ENCODE assay signal across 10 cellular contexts in genomic region chr9:68678430-68678829, GRCh38. TPM values are rescaled to one million over a fixed set of nuclear protein-coding genes. Genes with fewer than 3 reads are reported as not detected.
DNase-seq lines count a peak whose midpoint lies in the region; ATAC-seq and TF ChIP-seq lines count a peak whose summit lies in the region.
"Had no signal": no experiment of that assay in that cellular context is flagged by ENCODE, and none has a peak within 500 bp of the region (broad histone marks: within the 10 kb centered on the region; RNA-seq: fewer than 3 reads in every experiment).

No MANE protein-coding gene starts in this region.

- POLR2A ChIA-PET in activated B cell treated with CpG ODN at 0.5 μM for 24 hours (lab: Charles Lee): no interaction called here
- POLR2A ChIA-PET in naive thymus-derived CD4-positive, alpha-beta T cell (lab: Charles Lee): no interaction called here

- no peak overlapping the region for H3K4me3 Mint-ChIP-seq in activated B cell treated with CpG ODN at 0.5 μM for 24 hours
- H3K4me3 Mint-ChIP-seq in activated T-cell treated with anti-CD3 and anti-CD28 coated beads, Interleukin-2, amount 50 U/mL, for 24 hours: no peak overlapping the region
- no peak overlapping the region for H3K4me3 Mint-ChIP-seq in naive thymus-derived CD4-positive, alpha-beta T cell

- H3K9me3 ChIP-seq in mucosa of descending colon: no peaks in the 10 kb centered on the region
- H3K9me3 ChIP-seq in naive thymus-derived CD4-positive, alpha-beta T cell (ENCODE audit: control insufficient read depth in 2 of 3, low read length in 3 of 3): no peaks in the 10 kb centered on the region

- no peak overlapping the region for H3K4me3 ChIP-seq in mucosa of descending colon
- no peak overlapping the region for H3K4me3 ChIP-seq in naive thymus-derived CD4-positive, alpha-beta T cell (ENCODE audit: low read length)

- no peaks in the 10 kb centered on the region for H3K9me3 Mint-ChIP-seq in activated B cell treated with CpG ODN at 0.5 μM for 24 hours
- no peaks in the 10 kb centered on the region for H3K9me3 Mint-ChIP-seq in activated T-cell treated with anti-CD3 and anti-CD28 coated beads, Interleukin-2, amount 50 U/mL, for 24 hours
- peaks cover 0 to under 1% (median 0%) of the 10 kb centered on the region in 11 donors for H3K9me3 Mint-ChIP-seq in naive thymus-derived CD4-positive, alpha-beta T cell

- ATAC-seq in HG03354 (IDR thresholded peaks at IDR 0.05; ENCODE audit: poor library complexity, severe bottlenecking, unreplicated experiment) (peak; percentile 51), activated B cell treated with CpG ODN at 0.5 μM for 24 hours (ENCODE audit: low read depth) (peak; percentile 65), mucosa of descending colon (peak; percentile 56)
- no peak for ATAC-seq in naive thymus-derived CD4-positive, alpha-beta T cell

- DNase-seq in ELF-1 (ENCODE audit: low read depth, low spot score) (peak; percentile 12), activated B cell treated with CpG ODN at 0.5 μM for 24 hours (no peak), mucosa of descending colon (no peak), dedifferentiated amniotic fluid mesenchymal stem cell (ENCODE audit: extremely low spot score) (no peak), NOMO-1 treated with DMSO at 0.1 percent for 48 hours (lab: John Stamatoyannopoulos, UW; ENCODE audit: unreplicated experiment) (no peak)
- DNase-seq in activated T-cell treated with anti-CD3 and anti-CD28 coated beads, Interleukin-2, amount 50 U/mL, for 24 hours: no peak
- no peak for DNase-seq in naive thymus-derived CD4-positive, alpha-beta T cell
- DNase-seq: activated effector memory CD4-positive, alpha-beta T cell treated with Interleukin-2 at 50 U/mL for 16 hours; NCI-H2081 treated with DMSO at 0.1 percent for 48 hours had no signal

- no peaks in the 10 kb centered on the region for H3K4me1 ChIP-seq in mucosa of descending colon (ENCODE audit: low read depth)
- H3K4me1 ChIP-seq in naive thymus-derived CD4-positive, alpha-beta T cell (ENCODE audit: control insufficient read depth in 2 of 2, insufficient read depth in 2 of 2, low read length in 2 of 2): no peaks in the 10 kb centered on the region

- peaks cover 14% of the 10 kb centered on the region for H3K4me1 Mint-ChIP-seq in activated B cell treated with CpG ODN at 0.5 μM for 24 hours
- peaks cover 6% of the 10 kb centered on the region for H3K4me1 Mint-ChIP-seq in activated T-cell treated with anti-CD3 and anti-CD28 coated beads, Interleukin-2, amount 50 U/mL, for 24 hours (ENCODE audit: low read depth)
- peaks cover 0 to 3% (median 0%) of the 10 kb centered on the region in 7 donors for H3K4me1 Mint-ChIP-seq in naive thymus-derived CD4-positive, alpha-beta T cell

- no peaks in the 10 kb centered on the region for H3K36me3 Mint-ChIP-seq in activated B cell treated with CpG ODN at 0.5 μM for 24 hours (ENCODE audit: low read depth)
- H3K36me3 Mint-ChIP-seq in activated T-cell treated with anti-CD3 and anti-CD28 coated beads, Interleukin-2, amount 50 U/mL, for 24 hours (ENCODE audit: low read depth): no peaks in the 10 kb centered on the region
- no peaks in the 10 kb centered on the region for H3K36me3 Mint-ChIP-seq in naive thymus-derived CD4-positive, alpha-beta T cell

- H3K27me3 ChIP-seq in naive thymus-derived CD4-positive, alpha-beta T cell (ENCODE audit: control insufficient read depth in 2 of 2, insufficient read depth in 2 of 2, low read length in 2 of 2): no peaks in the 10 kb centered on the region

- no peaks in the 10 kb centered on the region for H3K27me3 Mint-ChIP-seq in activated B cell treated with CpG ODN at 0.5 μM for 24 hours
- peaks cover 31% of the 10 kb centered on the region for H3K27me3 Mint-ChIP-seq in activated T-cell treated with anti-CD3 and anti-CD28 coated beads, Interleukin-2, amount 50 U/mL, for 24 hours
- peaks cover 4 to 27% (median 14%) of the 10 kb centered on the region in 5 donors for H3K27me3 Mint-ChIP-seq in naive thymus-derived CD4-positive, alpha-beta T cell

- intact Hi-C loops in activated B cell treated with CpG ODN at 0.5 μM for 24 hours (cut with micrococcal nuclease) (loop anchor here (1.0 to 2.0 kb wide), 2 partner anchors 94 to 166 kb away; no protein-coding TSS in a partner anchor), mucosa of descending colon (cut with DNase I, micrococcal nuclease) (no loop called here)
- intact Hi-C loops in naive thymus-derived CD4-positive, alpha-beta T cell (cut with micrococcal nuclease): no loop called here

- CTCF ChIA-PET in activated B cell treated with CpG ODN at 0.5 μM for 24 hours (lab: Charles Lee): interaction anchor here (1.2 to 1.4 kb wide), 2 partner anchors 38 to 94 kb away, joined by 3 read pairs; no protein-coding TSS in a partner anchor
- CTCF ChIA-PET in naive thymus-derived CD4-positive, alpha-beta T cell (lab: Charles Lee): no interaction called here

- H3K36me3 ChIP-seq in mucosa of descending colon (ENCODE audit: low read depth): no peaks in the 10 kb centered on the region
- H3K36me3 ChIP-seq in naive thymus-derived CD4-positive, alpha-beta T cell (ENCODE audit: control insufficient read depth in 2 of 3, insufficient read depth in 3 of 3, low read length in 3 of 3): no peaks in the 10 kb centered on the region

- no peak for TF ChIP-seq CTCF in activated B cell treated with CpG ODN at 0.5 μM for 24 hours (IDR thresholded peaks at IDR 0.05)
- no peak for TF ChIP-seq CTCF in mucosa of descending colon (IDR thresholded peaks at IDR 0.05)

- H3K27ac Mint-ChIP-seq in activated B cell treated with CpG ODN at 0.5 μM for 24 hours: no peak overlapping the region
- no peak overlapping the region for H3K27ac Mint-ChIP-seq in activated T-cell treated with anti-CD3 and anti-CD28 coated beads, Interleukin-2, amount 50 U/mL, for 24 hours
- H3K27ac Mint-ChIP-seq in naive thymus-derived CD4-positive, alpha-beta T cell: no peak overlapping the region

- H3K27ac ChIP-seq in naive thymus-derived CD4-positive, alpha-beta T cell (ENCODE audit: low read depth, low read length): no peak overlapping the region

RNA-seq across cellular contexts. Expression of gene PIP5K1B, which starts 26.6 kb away (rescaled TPM):
- 17.1 and 22.0 TPM in 2 replicates for total RNA-seq in activated B cell treated with CpG ODN at 0.5 μM for 24 hours
- 100 to 1,000 TPM in 1 of 3 donors, 10 to 100 TPM in 2; 60.0 to 122 (median 73.3) TPM for total RNA-seq in mucosa of descending colon
- 1 to 10 TPM in 3 of 5 experiments, under 1 TPM in 2; 0.22 to 4.2 (median 1.5) TPM for total RNA-seq in naive thymus-derived CD4-positive, alpha-beta T cell
- polyA plus RNA-seq in naive thymus-derived CD4-positive, alpha-beta T cell: under 1 TPM; 0.08 to 0.54 TPM
